Comparison of ENCODE assay signal across 8 cellular contexts in genomic region chr5:139708877-139709586, GRCh38.
DNase-seq lines count a peak whose midpoint lies in the region; ATAC-seq, FAIRE-seq and TF ChIP-seq lines count a peak whose summit lies in the region.

No MANE protein-coding gene starts in this region.

- no peaks in the 10 kb centered on the region for H3K9me3 Mint-ChIP-seq in naive thymus-derived CD4-positive, alpha-beta T cell
- H3K9me3 Mint-ChIP-seq in activated CD8-positive, alpha-beta memory T cell treated with anti-CD3 and anti-CD28 coated beads, Interleukin-2, amount 10 ng/mL, durations not matched to agents 7 days and 5 days (ENCODE audit: low read depth): no peaks in the 10 kb centered on the region

- H3K27me3 ChIP-seq in SJSA1 (replicated peaks): no peaks in the 10 kb centered on the region
- H3K27me3 ChIP-seq in naive thymus-derived CD4-positive, alpha-beta T cell (ENCODE audit: control insufficient read depth in 2 of 2, insufficient read depth in 2 of 2, low read length in 2 of 2): no peaks in the 10 kb centered on the region

- peak overlapping the region; percentile 57 for H3K27ac ChIP-seq in SJSA1
- H3K27ac ChIP-seq in naive thymus-derived CD4-positive, alpha-beta T cell (ENCODE audit: low read depth, low read length): peak overlapping the region; percentile 17

- intact Hi-C loops in naive thymus-derived CD4-positive, alpha-beta T cell (cut with micrococcal nuclease): no loop called here

- peak overlapping the region in 8 of 10 donors; percentile 29 to 81 (median 54) for H3K4me3 Mint-ChIP-seq in naive thymus-derived CD4-positive, alpha-beta T cell
- no peak overlapping the region for H3K4me3 Mint-ChIP-seq in activated CD8-positive, alpha-beta memory T cell treated with anti-CD3 and anti-CD28 coated beads, Interleukin-2, amount 10 ng/mL, durations not matched to agents 7 days and 5 days

- CTCF ChIA-PET in naive thymus-derived CD4-positive, alpha-beta T cell (lab: Charles Lee): no interaction called here
- CTCF ChIA-PET in activated CD8-positive, alpha-beta memory T cell treated with anti-CD3 and anti-CD28 coated beads, Interleukin-2, amount 10 ng/mL, durations not matched to agents 7 days and 5 days (lab: Charles Lee): interaction anchor here (0.5 to 3.0 kb wide), 7 partner anchors 15 to 156 kb away, joined by 3 to 22 read pairs (median 4); no protein-coding TSS in a partner anchor

- no peak for ATAC-seq in naive thymus-derived CD4-positive, alpha-beta T cell
- no peak for ATAC-seq in activated CD8-positive, alpha-beta memory T cell treated with anti-CD3 and anti-CD28 coated beads, Interleukin-2, amount 10 ng/mL, durations not matched to agents 7 days and 5 days
- ATAC-seq in HG03571 (IDR thresholded peaks at IDR 0.05; ENCODE audit: unreplicated experiment): no peak

- peaks cover 0 to 47% (median 0%) of the 10 kb centered on the region in 5 donors for H3K27me3 Mint-ChIP-seq in naive thymus-derived CD4-positive, alpha-beta T cell
- H3K27me3 Mint-ChIP-seq in activated CD8-positive, alpha-beta memory T cell treated with anti-CD3 and anti-CD28 coated beads, Interleukin-2, amount 10 ng/mL, durations not matched to agents 7 days and 5 days: peaks cover 25% of the 10 kb centered on the region

- POLR2A ChIA-PET in naive thymus-derived CD4-positive, alpha-beta T cell (lab: Charles Lee): no interaction called here

- no peak for FAIRE-seq in H54 (lab: Jason Lieb, UNC)

- peak overlapping the region; percentile 25 for H3K4me3 ChIP-seq in SJSA1
- no peak overlapping the region for H3K4me3 ChIP-seq in naive thymus-derived CD4-positive, alpha-beta T cell (ENCODE audit: low read length)

- H3K36me3 ChIP-seq in SJSA1: no peaks in the 10 kb centered on the region
- no peaks in the 10 kb centered on the region for H3K36me3 ChIP-seq in naive thymus-derived CD4-positive, alpha-beta T cell (ENCODE audit: control insufficient read depth in 2 of 3, insufficient read depth in 3 of 3, low read length in 3 of 3)

- H3K9me3 ChIP-seq in SJSA1 (replicated peaks): peaks cover 6% of the 10 kb centered on the region; the same call in 1 of the 2 replicates
- no peaks in the 10 kb centered on the region for H3K9me3 ChIP-seq in naive thymus-derived CD4-positive, alpha-beta T cell (ENCODE audit: control insufficient read depth in 2 of 3, low read length in 3 of 3)

- peak overlapping the region in 8 of 9 donors; percentile 13 to 87 (median 66) for H3K27ac Mint-ChIP-seq in naive thymus-derived CD4-positive, alpha-beta T cell
- no peak overlapping the region for H3K27ac Mint-ChIP-seq in activated CD8-positive, alpha-beta memory T cell treated with anti-CD3 and anti-CD28 coated beads, Interleukin-2, amount 10 ng/mL, durations not matched to agents 7 days and 5 days

- H3K4me1 ChIP-seq in SJSA1 (replicated peaks): peaks cover 57% of the 10 kb centered on the region
- peaks cover 14 to 19% of the 10 kb centered on the region in 2 donors for H3K4me1 ChIP-seq in naive thymus-derived CD4-positive, alpha-beta T cell (ENCODE audit: control insufficient read depth in 2 of 2, insufficient read depth in 2 of 2, low read length in 2 of 2)

- H3K36me3 Mint-ChIP-seq in naive thymus-derived CD4-positive, alpha-beta T cell: peaks cover 0 to 2% (median 0%) of the 10 kb centered on the region in 5 donors
- H3K36me3 Mint-ChIP-seq in activated CD8-positive, alpha-beta memory T cell treated with anti-CD3 and anti-CD28 coated beads, Interleukin-2, amount 10 ng/mL, durations not matched to agents 7 days and 5 days: no peaks in the 10 kb centered on the region

- TF ChIP-seq POLR2A in H54 (IDR thresholded peaks at IDR 0.05; ENCODE audit: low read depth, low read length): peak; percentile 18; the same call in 1 of the 2 replicates

- in situ Hi-C loops in ACHN (cut with HindIII; ENCODE audit: low pct_ligation_motif_present, low pct_unique_long_range_greater_than_20kb, low sequenced_read_pairs): no loop called here

- DNase-seq in ACHN (peak; percentile 88), H54 (ENCODE audit: insufficient read length, low spot score) (peak; percentile 91), SJSA1 (ENCODE audit: low read depth in 1 of 2, low spot score in 2 of 2) (peak; percentile 86 to 88), fibroblast of peridontal ligament (ENCODE audit: extremely low read depth) (peak; percentile 78), GDM1 (lab: John Stamatoyannopoulos, UW) (no peak)
- DNase-seq in naive thymus-derived CD4-positive, alpha-beta T cell: no peak
- DNase-seq in activated CD8-positive, alpha-beta memory T cell treated with anti-CD3 and anti-CD28 coated beads, Interleukin-2, amount 10 ng/mL, durations not matched to agents 7 days and 5 days: no peak

- H3K4me1 Mint-ChIP-seq in naive thymus-derived CD4-positive, alpha-beta T cell: peaks cover 10 to 38% (median 26%) of the 10 kb centered on the region in 7 donors
- H3K4me1 Mint-ChIP-seq in activated CD8-positive, alpha-beta memory T cell treated with anti-CD3 and anti-CD28 coated beads, Interleukin-2, amount 10 ng/mL, durations not matched to agents 7 days and 5 days: peaks cover 13% of the 10 kb centered on the region

Comparison
In these comparisons a context has a peak if more than half of its experiments do, and no peak if none do; other contexts are left out.
1. DNase-seq: peak in ACHN (single experiment), H54 (single experiment), SJSA1 (2 of 2) and fibroblast of peridontal ligament (single experiment); none in naive thymus-derived CD4-positive, alpha-beta T cell (0 of 9), GDM1 (single experiment) and activated CD8-positive, alpha-beta memory T cell treated with anti-CD3 and anti-CD28 coated beads, Interleukin-2, amount 10 ng/mL, durations not matched to agents 7 days and 5 days (single experiment).